In the genomic region with DNA sequence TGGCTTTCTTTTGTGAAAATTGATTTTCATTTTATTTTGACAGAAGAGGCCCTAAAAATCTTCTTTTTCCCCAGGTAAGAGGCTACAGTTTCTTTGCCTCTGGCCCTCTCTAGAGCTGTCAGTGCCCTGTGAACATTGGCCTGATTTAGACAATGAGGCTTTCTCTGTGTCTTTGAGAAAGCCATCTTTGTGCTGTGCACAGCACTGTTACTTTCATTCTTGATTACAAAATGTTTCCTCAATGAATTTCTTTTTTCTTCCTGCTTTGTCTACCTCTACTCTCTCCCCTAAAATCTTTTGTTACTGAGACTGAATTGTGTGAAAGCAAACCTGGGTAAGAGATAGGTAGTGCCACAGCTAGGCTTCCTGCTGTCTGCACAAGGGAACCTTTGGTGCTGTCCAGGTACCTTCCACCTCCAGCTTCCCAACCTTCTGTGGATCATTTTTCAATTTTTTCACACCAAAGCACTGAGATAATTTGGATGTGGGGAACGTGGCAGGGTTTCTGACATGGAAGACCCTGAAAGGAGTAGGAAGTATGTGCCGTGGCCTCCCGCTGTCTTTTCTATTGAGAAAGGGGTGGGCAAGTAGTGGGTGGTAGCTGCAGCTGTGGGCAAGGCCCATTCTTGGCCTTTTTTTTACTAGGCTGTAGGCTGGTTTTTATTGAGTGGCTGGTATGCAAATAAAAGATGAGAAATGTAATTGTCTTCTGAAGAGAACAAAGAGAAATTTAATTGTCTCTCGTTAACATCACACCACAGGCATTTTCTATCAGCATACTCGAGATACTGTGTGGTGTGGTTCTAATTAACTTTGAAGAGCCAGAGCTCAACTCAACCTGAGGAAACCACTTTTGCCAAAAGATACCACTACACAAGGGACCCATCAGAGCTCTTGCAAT, we compare ENCODE assay signal across 9 cellular contexts. TPM values are rescaled to one million over a fixed set of nuclear protein-coding genes. Genes with fewer than 3 reads are reported as not detected.
DNase-seq lines count a peak whose midpoint lies in the region; ATAC-seq and TF ChIP-seq lines count a peak whose summit lies in the region.
"Had no signal": no experiment of that assay in that cellular context is flagged by ENCODE, and none has a peak within 500 bp of the region (broad histone marks: within the 10 kb centered on the region; RNA-seq: fewer than 3 reads in every experiment).

No MANE protein-coding gene starts in this region.

- peaks cover 35% of the 10 kb centered on the region for H3K36me3 Mint-ChIP-seq in activated T-cell treated with anti-CD3 and anti-CD28 coated beads, Interleukin-2, amount 50 U/mL, for 4 hours (ENCODE audit: insufficient read depth)
- peaks cover 27% of the 10 kb centered on the region for H3K36me3 Mint-ChIP-seq in activated B cell treated with CpG ODN at 0.5 μM for 24 hours (ENCODE audit: low read depth)

- H3K9me3 Mint-ChIP-seq in activated T-cell treated with anti-CD3 and anti-CD28 coated beads, Interleukin-2, amount 50 U/mL, for 4 hours: no peaks in the 10 kb centered on the region
- H3K9me3 Mint-ChIP-seq in activated B cell treated with CpG ODN at 0.5 μM for 24 hours: no peaks in the 10 kb centered on the region

- POLR2A ChIA-PET in activated B cell treated with CpG ODN at 0.5 μM for 24 hours (lab: Charles Lee): interaction anchor here (0.6 to 2.0 kb wide), 6 partner anchors 15 to 53 kb away, joined by 3 to 10 read pairs (median 3); a partner anchor contains a TSS

- H3K4me3 Mint-ChIP-seq in activated T-cell treated with anti-CD3 and anti-CD28 coated beads, Interleukin-2, amount 50 U/mL, for 4 hours: peak overlapping the region; percentile 63
- peak overlapping the region; percentile 57 for H3K4me3 Mint-ChIP-seq in activated B cell treated with CpG ODN at 0.5 μM for 24 hours

- CTCF ChIA-PET in activated B cell treated with CpG ODN at 0.5 μM for 24 hours (lab: Charles Lee): interaction anchor here (1.1 kb wide), 1 partner anchor 14 kb away, joined by 3 read pairs; no protein-coding TSS in a partner anchor

- no peak for TF ChIP-seq CTCF in activated B cell treated with CpG ODN at 0.5 μM for 24 hours (IDR thresholded peaks at IDR 0.05)

- ATAC-seq in activated T-cell treated with anti-CD3 and anti-CD28 coated beads, Interleukin-2, amount 50 U/mL, for 4 hours: no peak
- no peak for ATAC-seq in activated B cell treated with CpG ODN at 0.5 μM for 24 hours (ENCODE audit: low read depth)

- no peak for DNase-seq in activated T-cell treated with anti-CD3 and anti-CD28 coated beads, Interleukin-2, amount 50 U/mL, for 4 hours
- DNase-seq in activated T-cell treated with anti-CD3 and anti-CD28 coated beads for 4 hours (no peak), activated B cell treated with CpG ODN at 0.5 μM for 24 hours (no peak), inferior parietal cortex (ENCODE audit: extremely low spot score) (peak; percentile 61), D341Med (ENCODE audit: low spot score) (no peak), EL (no peak), NCI-H128 (lab: John Stamatoyannopoulos, UW; ENCODE audit: unreplicated experiment) (no peak)
- DNase-seq: NCI-H2171 had no signal

- H3K4me1 Mint-ChIP-seq in activated T-cell treated with anti-CD3 and anti-CD28 coated beads, Interleukin-2, amount 50 U/mL, for 4 hours (ENCODE audit: low read depth): peaks cover 95% of the 10 kb centered on the region
- peaks cover 85% of the 10 kb centered on the region for H3K4me1 Mint-ChIP-seq in activated B cell treated with CpG ODN at 0.5 μM for 24 hours

- peak overlapping the region; percentile 90 for H3K27ac ChIP-seq in temporal lobe (ENCODE audit: low read depth, low read length)

- intact Hi-C loops in activated B cell treated with CpG ODN at 0.5 μM for 24 hours (cut with micrococcal nuclease): loop anchor here (5.0 kb wide), 1 partner anchor 88 kb away; a partner anchor contains a TSS

- no peaks in the 10 kb centered on the region for H3K27me3 Mint-ChIP-seq in activated T-cell treated with anti-CD3 and anti-CD28 coated beads, Interleukin-2, amount 50 U/mL, for 4 hours (ENCODE audit: low read depth)
- H3K27me3 Mint-ChIP-seq in activated B cell treated with CpG ODN at 0.5 μM for 24 hours: no peaks in the 10 kb centered on the region

- peak overlapping the region; percentile 94 for H3K27ac Mint-ChIP-seq in activated B cell treated with CpG ODN at 0.5 μM for 24 hours

RNA-seq across cellular contexts. Expression of a gene that starts 21.0 kb away (rescaled TPM):
- total RNA-seq in activated T-cell treated with anti-CD3 and anti-CD28 coated beads, Interleukin-2, amount 50 U/mL, for 4 hours: 100 to 1,000 TPM; 127 to 166 (median 152) TPM
- total RNA-seq in activated B cell treated with CpG ODN at 0.5 μM for 24 hours: 93.1 and 94.4 TPM in 2 replicates
- total RNA-seq in temporal lobe: 74.3 TPM

RNA-seq across cellular contexts. Expression of a gene that starts 53.1 kb away (rescaled TPM):
- total RNA-seq in activated T-cell treated with anti-CD3 and anti-CD28 coated beads, Interleukin-2, amount 50 U/mL, for 4 hours: 100 to 1,000 TPM in 1 of 3 donors, 10 to 100 TPM in 2; 82.0 to 114 (median 91.8) TPM
- 70.8 and 74.9 TPM in 2 replicates for total RNA-seq in activated B cell treated with CpG ODN at 0.5 μM for 24 hours
- 23.4 TPM for total RNA-seq in temporal lobe
